7 cellular contexts compared by ENCODE assay signal in genomic region chr13:110955072-110955503, GRCh38. TPM values are rescaled to one million over a fixed set of nuclear protein-coding genes. Genes with fewer than 3 reads are reported as not detected.
DNase-seq lines count a peak whose midpoint lies in the region; ATAC-seq, FAIRE-seq and TF ChIP-seq lines count a peak whose summit lies in the region.
"Not testable (repeated sequence)": the region's sequence is repeated elsewhere in the genome, so short reads cannot be mapped to it uniquely, and the experiment has no call there.

No MANE protein-coding gene starts in this region.

- not testable (repeated sequence) for H3K36me3 Mint-ChIP-seq in activated CD4-positive, alpha-beta memory T cell treated with anti-CD3 and anti-CD28 coated beads, Interleukin-2, amount 10 ng/mL, durations not matched to agents 7 days and 5 days (ENCODE audit: low read depth)

- peak; percentile 38 for DNase-seq in NCI-H460 (ENCODE audit: extremely low read depth, low read depth)
- peak; percentile 50 for DNase-seq in activated CD4-positive, alpha-beta memory T cell treated with anti-CD3 and anti-CD28 coated beads, Interleukin-2, amount 10 ng/mL, durations not matched to agents 7 days and 5 days
- peak; percentile 48 for DNase-seq in colonic mucosa
- DNase-seq in kidney tubule cell (ENCODE audit: low spot score) = peak; percentile 86
- peak; percentile 14 for DNase-seq in small intestine

- not testable (repeated sequence) for H3K9me3 Mint-ChIP-seq in activated CD4-positive, alpha-beta memory T cell treated with anti-CD3 and anti-CD28 coated beads, Interleukin-2, amount 10 ng/mL, durations not matched to agents 7 days and 5 days

- not testable (repeated sequence) for H3K27me3 ChIP-seq in colonic mucosa; small intestine (ENCODE audit: control insufficient read depth in 2 of 2, insufficient read depth in 2 of 2, low read length in 2 of 2)

- ATAC-seq in GM18498 (IDR thresholded peaks at IDR 0.05; ENCODE audit: unreplicated experiment) (peak; percentile 57), HG02870 (IDR thresholded peaks at IDR 0.05; ENCODE audit: unreplicated experiment) (peak; percentile 50)

- not testable (repeated sequence) for H3K4me3 Mint-ChIP-seq in activated CD4-positive, alpha-beta memory T cell treated with anti-CD3 and anti-CD28 coated beads, Interleukin-2, amount 10 ng/mL, durations not matched to agents 7 days and 5 days

- not testable (repeated sequence) for H3K4me1 ChIP-seq in colonic mucosa; small intestine (ENCODE audit: control insufficient read depth in 2 of 2, insufficient read depth in 1 of 2, low read depth in 1 of 2, low read length in 1 of 2)

- not testable (repeated sequence) for H3K4me3 ChIP-seq in colonic mucosa; small intestine (ENCODE audit: low read depth in 1 of 2, low read length in 2 of 2)

- CTCF ChIA-PET in activated CD4-positive, alpha-beta memory T cell treated with anti-CD3 and anti-CD28 coated beads, Interleukin-2, amount 10 ng/mL, durations not matched to agents 7 days and 5 days (lab: Charles Lee) = not testable (repeated sequence)

- 43 to 50% (median 48%) methylated on average over 11 of the region's 11 CpGs for WGBS in small intestine, 3 donors

- not testable (repeated sequence) for H3K36me3 ChIP-seq in colonic mucosa; small intestine (ENCODE audit: control insufficient read depth in 2 of 2, insufficient read depth in 2 of 2, low read length in 2 of 2)

- peaks cover 28% of the 10 kb centered on the region for H3K4me1 Mint-ChIP-seq in activated CD4-positive, alpha-beta memory T cell treated with anti-CD3 and anti-CD28 coated beads, Interleukin-2, amount 10 ng/mL, durations not matched to agents 7 days and 5 days

- peak overlapping the region; percentile 31 for H3K27ac Mint-ChIP-seq in activated CD4-positive, alpha-beta memory T cell treated with anti-CD3 and anti-CD28 coated beads, Interleukin-2, amount 10 ng/mL, durations not matched to agents 7 days and 5 days

- not testable (repeated sequence) for H3K27ac ChIP-seq in colonic mucosa
- H3K27ac ChIP-seq in small intestine (ENCODE audit: low read depth in 1 of 2, low read length in 1 of 2) = peak overlapping the region in 1 of 2 donors; percentile 66

- not testable (repeated sequence) for FAIRE-seq in small intestine (lab: Jason Lieb, UNC)

- H3K9ac ChIP-seq in colonic mucosa (ENCODE audit: low read depth in 2 of 2, low read length in 2 of 2) = not testable (repeated sequence)

- not testable (repeated sequence) for TF ChIP-seq CTCF in colonic mucosa (IDR thresholded peaks at IDR 0.05)

- intact Hi-C loops in colonic mucosa (cut with DNase I) = not testable (repeated sequence)

- not testable (repeated sequence) for H3K27me3 Mint-ChIP-seq in activated CD4-positive, alpha-beta memory T cell treated with anti-CD3 and anti-CD28 coated beads, Interleukin-2, amount 10 ng/mL, durations not matched to agents 7 days and 5 days

- H3K9me3 ChIP-seq in colonic mucosa; small intestine (ENCODE audit: control insufficient read depth, low read depth): not testable (repeated sequence)

- POLR2A ChIA-PET in activated CD4-positive, alpha-beta memory T cell treated with anti-CD3 and anti-CD28 coated beads, Interleukin-2, amount 10 ng/mL, durations not matched to agents 7 days and 5 days (lab: Charles Lee) = interaction anchor here (1.6 kb wide), 1 partner anchor 9 kb away, joined by 5 read pairs; no protein-coding TSS in a partner anchor

RNA-seq across cellular contexts. Expression of gene ANKRD10, which starts 40.2 kb away (rescaled TPM):
- total RNA-seq in NCI-H460 (2014; rRNA removed; shearing (Covaris generic)) = 42.1 and 51.5 TPM in 2 replicates
- 192 and 196 TPM in 2 replicates for polyA plus RNA-seq in NCI-H460 (2014; cell fraction: nucleus; rRNA removed)
- 100 to 1,000 TPM; 127 to 129 TPM for total RNA-seq in activated CD4-positive, alpha-beta memory T cell treated with anti-CD3 and anti-CD28 coated beads, Interleukin-2, amount 10 ng/mL, durations not matched to agents 7 days and 5 days
- 100 to 1,000 TPM in 1 of 2 donors, 10 to 100 TPM in 1; 94.9 to 123 TPM for total RNA-seq in colonic mucosa
- 10 to 100 TPM; 40.3 to 68.0 (median 57.7) TPM for polyA plus RNA-seq in small intestine

Comparison
In these comparisons a context has a peak if more than half of its experiments do, and no peak if none do; other contexts are left out.
1. DNase-seq: peak in every context shown above with its lines; median percentile 86 in kidney tubule cell; 50 in activated CD4-positive, alpha-beta memory T cell treated with anti-CD3 and anti-CD28 coated beads, Interleukin-2, amount 10 ng/mL, durations not matched to agents 7 days and 5 days; 48 in colonic mucosa; 38 in NCI-H460; 14 in small intestine.